In the genomic region with DNA sequence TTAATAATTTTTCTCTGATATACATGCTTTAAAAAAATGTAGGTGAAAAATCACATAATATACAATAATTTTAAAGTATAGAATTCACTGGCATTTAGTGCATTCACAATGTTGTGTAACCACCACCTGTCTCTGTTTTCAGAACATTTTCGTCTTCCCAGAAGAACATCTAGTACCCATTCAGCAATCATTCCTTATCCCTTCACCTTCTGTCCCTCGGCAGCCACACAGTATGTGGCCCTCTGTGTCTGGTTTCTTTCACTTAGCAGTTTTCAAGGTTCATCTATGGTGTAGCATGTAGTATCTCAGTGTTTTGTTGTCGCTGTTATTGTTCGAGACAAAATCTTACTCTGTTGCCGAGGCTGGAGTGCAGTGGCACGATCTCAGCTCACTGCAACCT, we compare ENCODE assay signal across 20 cellular contexts.
"Had no signal": no experiment of that assay in that cellular context is flagged by ENCODE, and none has a peak within 500 bp of the region (broad histone marks: within the 10 kb centered on the region; RNA-seq: fewer than 3 reads in every experiment).

No MANE protein-coding gene starts in this region.

- H3K79me2 ChIP-seq: hepatocyte had no signal

- H3K27ac ChIP-seq: cardiac muscle cell, foreskin keratinocyte, hepatocyte, uterus had no signal

- H3K4me3 ChIP-seq: cardiac muscle cell, hepatocyte, smooth muscle cell, uterus had no signal

- H3K9me3 ChIP-seq: uterus had no signal

- H3K4me2 ChIP-seq: hepatocyte, smooth muscle cell had no signal

- ATAC-seq: foreskin keratinocyte; sciatic nerve; stimulated activated naive B cell treated with anti-CD40 and anti-IgM and Interleukin-4, amounts not matched to agents 10 μg/mL and 1 μg/mL and 100 μg/mL, for 72 hours had no signal

- H3K36me3 ChIP-seq: uterus had no signal

- DNase-seq: activated CD4-positive, alpha-beta T cell treated with anti-CD3 and anti-CD28 coated beads for 1 hour; activated CD4-positive, alpha-beta T cell treated with anti-CD3 and anti-CD28 coated beads, Interleukin-2, amount 50 U/mL, for 4 hours; activated CD8-positive, alpha-beta memory T cell treated with anti-CD3 and anti-CD28 coated beads for 24 hours; activated naive CD4-positive, alpha-beta T cell treated with Interleukin-2 at 50 U/mL for 16 hours; activated T-cell treated with anti-CD3 and anti-CD28 coated beads, Interleukin-2, amount 50 U/mL, for 48 hours; amygdala; dermis blood vessel endothelial cell; effector CD8-positive, alpha-beta T cell; foreskin keratinocyte; nucleus accumbens; stimulated activated CD4-positive, alpha-beta T cell treated with anti-CD3 and anti-CD28 coated beads, Interleukin-15, amount 100 ng/mL, for 24 hours; stimulated activated CD8-positive, alpha-beta memory T cell treated with anti-CD3 and anti-CD28 coated beads, Interleukin-4, amount 100 ng/mL, for 48 hours; stimulated activated naive B cell treated with anti-CD40 and anti-IgM and Interleukin-4, amounts not matched to agents 10 μg/mL and 1 μg/mL and 100 μg/mL, for 72 hours; T-helper 9 cell; trophoblast cell; uterus had no signal

- H3K27me3 ChIP-seq: cardiac muscle cell, foreskin keratinocyte, hepatocyte, uterus had no signal

- H2AFZ ChIP-seq: hepatocyte had no signal
